In the genomic region with DNA sequence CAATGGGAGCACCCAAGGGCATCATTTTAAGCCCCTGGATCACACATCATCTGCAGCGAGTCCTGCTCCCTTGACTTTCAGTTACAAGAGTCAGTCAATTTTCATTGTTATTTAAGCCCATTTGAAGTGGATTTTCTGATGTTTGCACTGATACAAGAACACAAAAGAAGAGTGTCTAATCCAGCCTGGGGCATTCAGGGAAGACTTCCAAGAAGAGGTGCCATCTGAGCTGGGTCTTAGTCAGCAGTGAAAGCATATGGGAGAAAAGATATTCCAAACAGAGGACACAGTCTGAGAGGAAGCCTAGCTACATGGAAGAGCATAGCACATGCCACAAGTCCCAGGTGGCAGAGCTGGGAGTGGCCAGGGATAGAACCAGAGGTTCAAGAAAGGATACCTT, we compare ENCODE assay signal across 1 cellular context.
TF ChIP-seq lines count a peak whose summit lies in the region.

No MANE protein-coding gene starts in this region.

TF ChIP-seq in K562, 482 proteins besides CTCF, POLR2A, EP300 and RAD21:
- peak; percentile 67 for TF ChIP-seq ZFP36 (IDR thresholded peaks at IDR 0.05; ENCODE audit: low read depth, low read length, partially characterized antibody)
- TF ChIP-seq, protein P1, sequence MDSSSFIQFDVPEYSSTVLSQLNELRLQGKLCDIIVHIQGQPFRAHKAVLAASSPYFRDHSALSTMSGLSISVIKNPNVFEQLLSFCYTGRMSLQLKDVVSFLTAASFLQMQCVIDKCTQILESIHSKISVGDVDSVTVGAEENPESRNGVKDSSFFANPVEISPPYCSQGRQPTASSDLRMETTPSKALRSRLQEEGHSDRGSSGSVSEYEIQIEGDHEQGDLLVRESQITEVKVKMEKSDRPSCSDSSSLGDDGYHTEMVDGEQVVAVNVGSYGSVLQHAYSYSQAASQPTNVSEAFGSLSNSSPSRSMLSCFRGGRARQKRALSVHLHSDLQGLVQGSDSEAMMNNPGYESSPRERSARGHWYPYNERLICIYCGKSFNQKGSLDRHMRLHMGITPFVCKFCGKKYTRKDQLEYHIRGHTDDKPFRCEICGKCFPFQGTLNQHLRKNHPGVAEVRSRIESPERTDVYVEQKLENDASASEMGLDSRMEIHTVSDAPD (CRISPR knock-in tag; IDR thresholded peaks at IDR 0.05): no peak
